In genomic region chr4:147943159-147943638, GRCh38 we compare ENCODE assay signal across 9 cellular contexts.
DNase-seq lines count a peak whose midpoint lies in the region; ATAC-seq and TF ChIP-seq lines count a peak whose summit lies in the region.
"Had no signal": no experiment of that assay in that cellular context is flagged by ENCODE, and none has a peak within 500 bp of the region (broad histone marks: within the 10 kb centered on the region; RNA-seq: fewer than 3 reads in every experiment).

No MANE protein-coding gene starts in this region.

- TF ChIP-seq CTCF in gastroesophageal sphincter (IDR thresholded peaks at IDR 0.05) = no peak

- DNase-seq in NCI-H2107 (lab: John Stamatoyannopoulos, UW) = no peak
- no peak for DNase-seq in AG20443 (ENCODE audit: low spot score)
- DNase-seq in cortex of kidney (lab: John Stamatoyannopoulos, UW) = no peak
- DNase-seq in EL = no peak

- no peak for TF ChIP-seq POLR2A in gastroesophageal sphincter (IDR thresholded peaks at IDR 0.05)

- no peaks in the 10 kb centered on the region for H3K9me3 ChIP-seq in gastroesophageal sphincter

- H3K27ac ChIP-seq in gastroesophageal sphincter = peak overlapping the region; percentile 50 to 56 (median 53)
- H3K27ac ChIP-seq: SK-N-MC had no signal

- no peak overlapping the region for H3K4me3 ChIP-seq in gastroesophageal sphincter
- H3K4me3 ChIP-seq: SK-N-MC had no signal

- H3K4me1 ChIP-seq in gastroesophageal sphincter = peaks cover 3 to 54% (median 14%) of the 10 kb centered on the region in 3 donors

- 38 to 68% methylated on average over 3 of the region's 3 CpGs for WGBS in gastroesophageal sphincter (ENCODE audit: low coverage in 1 of 2), 2 donors

- ATAC-seq in GM18502 (IDR thresholded peaks at IDR 0.05; ENCODE audit: poor library complexity, unreplicated experiment) (peak; percentile 92), GM21390 (IDR thresholded peaks at IDR 0.05; ENCODE audit: unreplicated experiment) (peak; percentile 96), HG03439 (IDR thresholded peaks at IDR 0.05; ENCODE audit: unreplicated experiment) (peak; percentile 88), gastroesophageal sphincter (no peak)

- no peak for TF ChIP-seq EP300 in gastroesophageal sphincter (IDR thresholded peaks at IDR 0.05)

- H3K36me3 ChIP-seq in gastroesophageal sphincter = peaks cover 5 to 54% of the 10 kb centered on the region in 2 donors

- no peaks in the 10 kb centered on the region for H3K27me3 ChIP-seq in gastroesophageal sphincter
